ENCODE assay signal across 8 cellular contexts in genomic region chr20:38926934-38927616, GRCh38. TPM values are rescaled to one million over a fixed set of nuclear protein-coding genes. Genes with fewer than 3 reads are reported as not detected.
A peak's percentile ranks its signal among the peaks of the same experiment; 100 is the strongest.
DNase-seq lines count a peak whose midpoint lies in the region; ATAC-seq, FAIRE-seq and TF ChIP-seq lines count a peak whose summit lies in the region.

No MANE protein-coding gene starts in this region.

- POLR2A ChIA-PET in AG04449 (lab: Yijun Ruan, JAX) = interaction anchor here (0.6 to 1.6 kb wide), 3 partner anchors 35 to 122 kb away, joined by 4 to 8 read pairs (median 5); partner anchors contain the start of gene DHX35

- FAIRE-seq in GM19239 (lab: Jason Lieb, UNC) = no peak
- FAIRE-seq in urothelium cell line (lab: Jason Lieb, UNC) = no peak

- CTCF ChIA-PET in AG04449 (lab: Yijun Ruan, JAX) = interaction anchor here (0.9 to 15.0 kb wide), 17 partner anchors 7 to 122 kb away, joined by 3 to 296 read pairs (median 4); no protein-coding TSS in a partner anchor

- no peaks in the 10 kb centered on the region for H4K20me1 ChIP-seq in neural cell (ENCODE audit: insufficient read depth)

- no peaks in the 10 kb centered on the region for H3K27me3 ChIP-seq in ectodermal cell (ENCODE audit: control insufficient read depth, insufficient read depth, low read length, poor library complexity, severe bottlenecking)
- no peaks in the 10 kb centered on the region for H3K27me3 ChIP-seq in neural cell (ENCODE audit: insufficient read depth, low read depth, low read length)

- H3K4me3 ChIP-seq in AG04449 (ENCODE audit: low read depth, low read length) = peak overlapping the region; percentile 79
- H3K4me3 ChIP-seq in LNCaP clone FGC (ENCODE audit: low read depth, low read length) = peak overlapping the region; percentile 82
- peak overlapping the region; percentile 83 for H3K4me3 ChIP-seq in ectodermal cell (ENCODE audit: insufficient read depth, low read depth, low read length)
- H3K4me3 ChIP-seq in neural cell (ENCODE audit: low read length) = peak overlapping the region; percentile 91

- peak overlapping the region; percentile 50 for H3K9ac ChIP-seq in neural cell (ENCODE audit: low read length)

- no peak for TF ChIP-seq EP300 in neural cell (conservative IDR thresholded peaks at IDR 0.05; ENCODE audit: poor library complexity, severe bottlenecking)

- H3K36me3 ChIP-seq in ectodermal cell (ENCODE audit: control insufficient read depth, insufficient read depth, low read length) = no peaks in the 10 kb centered on the region
- H3K36me3 ChIP-seq in neural cell (ENCODE audit: insufficient read depth, low read length) = no peaks in the 10 kb centered on the region

- 11 to 14% methylated on average over 27 of the region's 27 CpGs for WGBS in ectodermal cell, 2 experiments

- H3K4me1 ChIP-seq in ectodermal cell (ENCODE audit: control insufficient read depth, insufficient read depth, low read length) = peaks cover 25% of the 10 kb centered on the region

- H3K9me2 ChIP-seq in neural cell (ENCODE audit: insufficient read depth, low read length) = no peaks in the 10 kb centered on the region

- no peak for TF ChIP-seq RAD21 in neural cell (conservative IDR thresholded peaks at IDR 0.05)

- no peak overlapping the region for H3K27ac ChIP-seq in ectodermal cell (ENCODE audit: insufficient read depth, low read depth, low read length, poor library complexity, severe bottlenecking)
- no peak overlapping the region for H3K27ac ChIP-seq in neural cell (ENCODE audit: low read length)

- H3K4me2 ChIP-seq in neural cell (ENCODE audit: low read length) = peak overlapping the region; percentile 10

- no peak for ATAC-seq in GM18868 (IDR thresholded peaks at IDR 0.05; ENCODE audit: unreplicated experiment)

- H2AFZ ChIP-seq in neural cell (ENCODE audit: low read depth, low read length) = peak overlapping the region; percentile 40

- H3K79me2 ChIP-seq in neural cell (replicated peaks; ENCODE audit: insufficient read depth, low read length) = peaks cover 26% of the 10 kb centered on the region

- no peak for DNase-seq in AG04449 (ENCODE audit: low read depth, low spot score)
- DNase-seq in GM19239 (ENCODE audit: insufficient read length, low spot score) = peak; percentile 7
- no peak for DNase-seq in LNCaP clone FGC (ENCODE audit: low read depth)
- DNase-seq in urothelium cell line (ENCODE audit: low spot score) = no peak
- DNase-seq in NCI-H187 (lab: John Stamatoyannopoulos, UW) = no peak

- H3K9me3 ChIP-seq in ectodermal cell (ENCODE audit: control insufficient read depth, low read length) (no peaks in the 10 kb centered on the region), neural cell (ENCODE audit: low read length) (no peaks in the 10 kb centered on the region)

- TF ChIP-seq CTCF in AG04449 (IDR thresholded peaks at IDR 0.05; ENCODE audit: insufficient read depth, low read length, missing control alignments) (no peak), LNCaP clone FGC (IDR thresholded peaks at IDR 0.05; ENCODE audit: control insufficient read depth, extremely low read depth, insufficient read depth) (no peak), neural cell (IDR thresholded peaks at IDR 0.05; ENCODE audit: poor library complexity, severe bottlenecking) (no peak)

- no peaks in the 10 kb centered on the region for H3F3A ChIP-seq in neural cell (ENCODE audit: insufficient read depth, low read length, poor library complexity, severe bottlenecking)

TF ChIP-seq in neural cell, 6 proteins besides CTCF, POLR2A, EP300 and RAD21:
- TF ChIP-seq SMC3 (conservative IDR thresholded peaks at IDR 0.05; ENCODE audit: poor library complexity) (no peak), REST (IDR thresholded peaks at IDR 0.05; ENCODE audit: borderline replicate concordance) (no peak), MXI1 (conservative IDR thresholded peaks at IDR 0.05; ENCODE audit: poor library complexity, severe bottlenecking) (no peak), TAF1 (IDR thresholded peaks at IDR 0.05; ENCODE audit: low read depth) (no peak), POLR2AphosphoS5 (IDR thresholded peaks at IDR 0.05) (no peak), EZH2 (IDR thresholded peaks at IDR 0.05; ENCODE audit: borderline replicate concordance, insufficient read depth, low read length, poor library complexity, severe bottlenecking) (no peak)

RNA-seq across cellular contexts. Expression of gene FAM83D, which starts 0.9 kb away (rescaled TPM):
- 33.5 TPM for polyA plus RNA-seq in ectodermal cell (2013, experiment 1 of 4)
- 28.4 TPM for polyA plus RNA-seq in ectodermal cell (2013, experiment 2 of 4)
- 35.6 TPM for polyA plus RNA-seq in ectodermal cell (2013, experiment 3 of 4)
- 32.3 TPM for polyA plus RNA-seq in ectodermal cell (2013, experiment 4 of 4)
- polyA plus RNA-seq in neural cell = 0.48 and 2.4 TPM in 2 replicates
- polyA minus RNA-seq in neural cell = 1.3 and 1.5 TPM in 2 replicates

RNA-seq across cellular contexts. Expression of gene DHX35, which starts 35.1 kb away (rescaled TPM):
- 19.6 TPM for polyA plus RNA-seq in ectodermal cell (2013, experiment 1 of 4)
- polyA plus RNA-seq in ectodermal cell (2013, experiment 2 of 4) = 23.0 TPM
- polyA plus RNA-seq in ectodermal cell (2013, experiment 3 of 4) = 19.6 TPM
- polyA plus RNA-seq in ectodermal cell (2013, experiment 4 of 4) = 19.6 TPM
- 21.3 and 24.9 TPM in 2 replicates for polyA plus RNA-seq in neural cell
- polyA minus RNA-seq in neural cell = 30.4 and 36.5 TPM in 2 replicates
